In the genomic region with DNA sequence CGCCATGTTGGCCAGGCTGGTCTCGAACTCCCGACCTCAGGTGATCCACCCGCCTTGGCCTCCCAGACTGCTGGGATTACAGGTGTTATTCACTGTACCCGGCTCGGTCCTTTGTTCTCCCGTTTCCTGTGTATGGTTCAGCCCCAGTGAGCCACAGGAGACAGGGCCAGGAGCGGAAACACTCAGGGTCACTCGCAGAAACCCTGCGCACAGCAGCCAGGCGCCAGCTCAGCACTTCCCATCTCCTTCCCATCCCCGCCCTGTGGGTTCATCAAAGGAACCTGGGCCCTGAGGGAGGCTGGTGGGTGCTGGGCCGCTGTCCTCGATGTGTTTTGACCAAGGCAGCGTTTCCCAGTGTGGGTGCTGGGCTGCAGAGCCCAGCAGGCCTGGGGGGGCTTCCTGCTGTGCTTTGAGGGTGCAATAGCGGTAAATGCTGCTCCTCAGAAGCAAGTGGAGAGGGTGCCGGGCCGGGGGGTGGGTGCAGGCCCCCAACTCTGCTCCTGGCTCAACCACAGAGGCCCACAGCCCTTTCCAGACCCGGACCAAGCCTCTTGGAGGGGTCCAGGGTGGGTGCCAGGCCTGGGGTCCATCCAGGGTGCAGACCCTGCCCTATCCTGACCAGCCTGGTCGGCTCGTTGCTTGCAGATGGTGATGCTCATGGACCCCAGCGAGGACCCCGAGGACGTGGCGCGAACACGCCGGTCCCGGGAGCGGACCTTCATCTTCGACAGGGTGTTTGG, we compare ENCODE assay signal across 21 cellular contexts. TPM values are rescaled to one million over a fixed set of nuclear protein-coding genes. Genes with fewer than 3 reads are reported as not detected.
A peak's percentile ranks its signal among the peaks of the same experiment; 100 is the strongest.
DNase-seq lines count a peak whose midpoint lies in the region; ATAC-seq and TF ChIP-seq lines count a peak whose summit lies in the region.
"Had no signal": no experiment of that assay in that cellular context is flagged by ENCODE, and none has a peak within 500 bp of the region (broad histone marks: within the 10 kb centered on the region; RNA-seq: fewer than 3 reads in every experiment).

No MANE protein-coding gene starts in this region.

- peak overlapping the region; percentile 62 for H2BK15ac ChIP-seq in neuronal stem cell (ENCODE audit: low read length)

- TF ChIP-seq CTCF in dorsolateral prefrontal cortex (IDR thresholded peaks at IDR 0.05 in 54 of 56, conservative IDR thresholded peaks at IDR 0.05 in 2 of 56; ENCODE audit: low read depth in 1 of 56, partially characterized antibody in 56 of 56), result no peak

- H3K27ac ChIP-seq in neuronal stem cell (replicated peaks; ENCODE audit: low read length) (no peak overlapping the region), dorsolateral prefrontal cortex (no peak overlapping the region)
- H3K27ac ChIP-seq: brain microvascular endothelial cell, colonic mucosa, stomach had no signal

- H3K79me1 ChIP-seq in neuronal stem cell (ENCODE audit: low read depth, low read length), result peaks cover 2% of the 10 kb centered on the region

- H3K4me2 ChIP-seq in neuronal stem cell (ENCODE audit: insufficient read depth, low read length, poor library complexity, severe bottlenecking), result no peak overlapping the region

- H3K14ac ChIP-seq in neuronal stem cell (ENCODE audit: low read length), result peak overlapping the region; percentile 47

- H3K27me3 ChIP-seq in neuronal stem cell (ENCODE audit: control insufficient read depth in 3 of 3, insufficient read depth in 3 of 3, low read depth in 1 of 3, low read length in 3 of 3), result no peaks in the 10 kb centered on the region
- no peaks in the 10 kb centered on the region for H3K27me3 ChIP-seq in dorsolateral prefrontal cortex
- H3K27me3 ChIP-seq: brain microvascular endothelial cell, colonic mucosa, stomach had no signal

- DNase-seq in DMS153 treated with DMSO at 0.1 percent for 48 hours (lab: John Stamatoyannopoulos, UW; ENCODE audit: unreplicated experiment), result peak; percentile 54
- DNase-seq in SW480 (ENCODE audit: low spot score), result peak; percentile 62
- peak; percentile 56 for DNase-seq in left ventricle myocardium superior
- DNase-seq in neuronal stem cell (ENCODE audit: low spot score), result no peak
- no peak for DNase-seq in dorsolateral prefrontal cortex
- DNase-seq in NCI-H1417 (lab: John Stamatoyannopoulos, UW), result no peak
- DNase-seq in NCI-H526 treated with DMSO at 0.1 percent for 48 hours (lab: John Stamatoyannopoulos, UW), result no peak
- no peak for DNase-seq in activated gamma-delta T cell (lab: John Stamatoyannopoulos, UW)
- DNase-seq: activated CD4-positive, alpha-beta T cell treated with anti-CD3 and anti-CD28 coated beads for 4 hours; brain microvascular endothelial cell; CD4-positive, alpha-beta memory T cell; colonic mucosa; hippocampal formation; midbrain; NCI-H1092 treated with DMSO at 0.1 percent for 48 hours; NCI-H2029 treated with DMSO at 0.1 percent for 48 hours; nephron progenitor cell; stimulated activated CD4-positive, alpha-beta T cell treated with anti-CD3 and anti-CD28 coated beads, Interleukin-4, amount 100 ng/mL, for 4 hours; stomach; SW 1271 had no signal

- H3K4me3 ChIP-seq in neuronal stem cell (ENCODE audit: low read length in 2 of 2) (no peak overlapping the region), dorsolateral prefrontal cortex (no peak overlapping the region)
- H3K4me3 ChIP-seq: colonic mucosa, stomach had no signal

- ATAC-seq in left ventricle myocardium superior, result peak; percentile 77
- ATAC-seq: activated T-helper 17 cell treated with anti-CD3 and anti-CD28 coated beads, Interleukin-2, amount 50 U/mL, for 72 hours had no signal

- H4K8ac ChIP-seq in neuronal stem cell (ENCODE audit: low read depth, low read length), result no peak overlapping the region

- H2BK5ac ChIP-seq in neuronal stem cell (ENCODE audit: low read length), result peak overlapping the region; percentile 82

- no peak overlapping the region for H3K9ac ChIP-seq in neuronal stem cell (ENCODE audit: low read depth, low read length, poor library complexity)

- H2AFZ ChIP-seq in neuronal stem cell (ENCODE audit: low read length), result no peak overlapping the region

- peaks cover 7 to 12% of the 10 kb centered on the region in 2 donors for H3K4me1 ChIP-seq in neuronal stem cell (ENCODE audit: control insufficient read depth in 2 of 2, insufficient read depth in 1 of 2, low read depth in 1 of 2, low read length in 2 of 2)
- H3K4me1 ChIP-seq: colonic mucosa had no signal

- H2AK5ac ChIP-seq in neuronal stem cell (ENCODE audit: low read depth, low read length), result peak overlapping the region; percentile 36

- peak overlapping the region; percentile 72 for H2BK120ac ChIP-seq in neuronal stem cell (ENCODE audit: low read depth, low read length)

- peaks cover 0 to 2% of the 10 kb centered on the region in 2 donors for H3K9me3 ChIP-seq in neuronal stem cell (replicated peaks in 1 of 2; ENCODE audit: control insufficient read depth in 2 of 2, insufficient read depth in 1 of 2, low read depth in 1 of 2, low read length in 2 of 2)
- H3K9me3 ChIP-seq: colonic mucosa, stomach had no signal

- peak overlapping the region; percentile 90 for H2BK12ac ChIP-seq in neuronal stem cell (ENCODE audit: low read length)

- WGBS in neuronal stem cell (ENCODE audit: extremely low coverage in 2 of 2, insufficient read length in 2 of 2, insufficient replicate concordance in 1 of 2), 2 donors, result no CpG with 5 or more reads among the region's 31 CpGs

- H4K91ac ChIP-seq in neuronal stem cell (ENCODE audit: low read depth, low read length, poor library complexity), result peak overlapping the region; percentile 79

- peak overlapping the region; percentile 76 for H3K4ac ChIP-seq in neuronal stem cell (ENCODE audit: low read length)

- H3K36me3 ChIP-seq in neuronal stem cell (replicated peaks in 1 of 2; ENCODE audit: control insufficient read depth in 2 of 2, insufficient read depth in 2 of 2, low read length in 2 of 2), result peaks cover 3% of the 10 kb centered on the region in 2 donors
- H3K36me3 ChIP-seq: colonic mucosa had no signal

- intact Hi-C loops in left ventricle myocardium superior (cut with micrococcal nuclease) (no loop called here), dorsolateral prefrontal cortex (cut with DNase I) (no loop called here)

- peak overlapping the region; percentile 64 for H3K18ac ChIP-seq in neuronal stem cell (ENCODE audit: low read length)

- peak overlapping the region; percentile 65 for H3K23ac ChIP-seq in neuronal stem cell (ENCODE audit: low read depth, low read length, poor library complexity)

RNA-seq across cellular contexts. Expression of gene CHST12, which starts 15.3 kb away (rescaled TPM):
- total RNA-seq in left ventricle myocardium superior, result 15.1 TPM
- 12.5 TPM for polyA plus RNA-seq in neuronal stem cell (2013, experiment 1 of 2)
- polyA plus RNA-seq in neuronal stem cell (2013, experiment 2 of 2), result 12.7 TPM
- 10 to 100 TPM; 19.5 to 66.3 (median 29.6) TPM for total RNA-seq in dorsolateral prefrontal cortex

RNA-seq across cellular contexts. Expression of gene EIF3B, which starts 33.4 kb away (rescaled TPM):
- total RNA-seq in left ventricle myocardium superior (79.0 TPM), dorsolateral prefrontal cortex (10 to 100 TPM; 59.7 to 91.4 (median 71.8) TPM)
- polyA plus RNA-seq in neuronal stem cell (2013, experiment 1 of 2), result 81.1 TPM
- 83.2 TPM for polyA plus RNA-seq in neuronal stem cell (2013, experiment 2 of 2)

Comparison
In these comparisons a context has a peak if more than half of its experiments do, and no peak if none do; other contexts are left out.
1. DNase-seq: peak in DMS153 treated with DMSO at 0.1 percent for 48 hours (single experiment), SW480 (single experiment) and left ventricle myocardium superior (single experiment); none in neuronal stem cell (single experiment), dorsolateral prefrontal cortex (0 of 10), NCI-H1417 (0 of 3), NCI-H526 treated with DMSO at 0.1 percent for 48 hours (single experiment) and activated gamma-delta T cell (single experiment).